In the genomic region with DNA sequence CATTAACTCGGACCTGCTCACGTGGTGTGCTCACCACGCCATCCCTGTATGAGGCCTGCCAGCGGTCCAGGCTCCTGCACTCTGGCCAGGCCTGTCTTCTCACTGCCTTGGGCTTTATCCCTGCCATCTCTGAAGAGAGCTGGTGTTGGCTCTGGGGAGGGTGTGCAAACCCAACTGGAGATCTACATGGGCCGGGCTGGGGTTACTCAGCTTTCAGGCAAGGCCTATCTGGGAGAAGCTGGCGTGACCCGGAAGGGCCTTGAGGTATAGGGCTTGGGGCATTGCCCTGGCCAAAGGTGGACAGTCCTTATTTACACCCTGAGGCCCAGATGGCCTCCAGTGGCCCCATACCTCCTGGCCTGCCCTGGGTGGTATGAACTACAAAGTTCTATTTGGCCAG, we compare ENCODE assay signal across 2 cellular contexts.
TF ChIP-seq lines count a peak whose summit lies in the region.

No MANE protein-coding gene starts in this region.

TF ChIP-seq in WTC11, 78 proteins besides CTCF, POLR2A, EP300 and RAD21:
- TF ChIP-seq, protein P1, sequence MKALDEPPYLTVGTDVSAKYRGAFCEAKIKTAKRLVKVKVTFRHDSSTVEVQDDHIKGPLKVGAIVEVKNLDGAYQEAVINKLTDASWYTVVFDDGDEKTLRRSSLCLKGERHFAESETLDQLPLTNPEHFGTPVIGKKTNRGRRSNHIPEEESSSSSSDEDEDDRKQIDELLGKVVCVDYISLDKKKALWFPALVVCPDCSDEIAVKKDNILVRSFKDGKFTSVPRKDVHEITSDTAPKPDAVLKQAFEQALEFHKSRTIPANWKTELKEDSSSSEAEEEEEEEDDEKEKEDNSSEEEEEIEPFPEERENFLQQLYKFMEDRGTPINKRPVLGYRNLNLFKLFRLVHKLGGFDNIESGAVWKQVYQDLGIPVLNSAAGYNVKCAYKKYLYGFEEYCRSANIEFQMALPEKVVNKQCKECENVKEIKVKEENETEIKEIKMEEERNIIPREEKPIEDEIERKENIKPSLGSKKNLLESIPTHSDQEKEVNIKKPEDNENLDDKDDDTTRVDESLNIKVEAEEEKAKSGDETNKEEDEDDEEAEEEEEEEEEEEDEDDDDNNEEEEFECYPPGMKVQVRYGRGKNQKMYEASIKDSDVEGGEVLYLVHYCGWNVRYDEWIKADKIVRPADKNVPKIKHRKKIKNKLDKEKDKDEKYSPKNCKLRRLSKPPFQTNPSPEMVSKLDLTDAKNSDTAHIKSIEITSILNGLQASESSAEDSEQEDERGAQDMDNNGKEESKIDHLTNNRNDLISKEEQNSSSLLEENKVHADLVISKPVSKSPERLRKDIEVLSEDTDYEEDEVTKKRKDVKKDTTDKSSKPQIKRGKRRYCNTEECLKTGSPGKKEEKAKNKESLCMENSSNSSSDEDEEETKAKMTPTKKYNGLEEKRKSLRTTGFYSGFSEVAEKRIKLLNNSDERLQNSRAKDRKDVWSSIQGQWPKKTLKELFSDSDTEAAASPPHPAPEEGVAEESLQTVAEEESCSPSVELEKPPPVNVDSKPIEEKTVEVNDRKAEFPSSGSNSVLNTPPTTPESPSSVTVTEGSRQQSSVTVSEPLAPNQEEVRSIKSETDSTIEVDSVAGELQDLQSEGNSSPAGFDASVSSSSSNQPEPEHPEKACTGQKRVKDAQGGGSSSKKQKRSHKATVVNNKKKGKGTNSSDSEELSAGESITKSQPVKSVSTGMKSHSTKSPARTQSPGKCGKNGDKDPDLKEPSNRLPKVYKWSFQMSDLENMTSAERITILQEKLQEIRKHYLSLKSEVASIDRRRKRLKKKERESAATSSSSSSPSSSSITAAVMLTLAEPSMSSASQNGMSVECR (CRISPR knock-in tag; IDR thresholded peaks at IDR 0.05; ENCODE audit: borderline replicate concordance), result no peak
- TF ChIP-seq JAZF1 (CRISPR knock-in tag; IDR thresholded peaks at IDR 0.05) (no peak), GABPB1 (CRISPR knock-in tag; IDR thresholded peaks at IDR 0.05) (no peak), CBFB (CRISPR knock-in tag; IDR thresholded peaks at IDR 0.05; ENCODE audit: low read depth) (no peak), RELA (CRISPR knock-in tag; IDR thresholded peaks at IDR 0.05; ENCODE audit: borderline replicate concordance) (no peak)

TF ChIP-seq in liver, 16 proteins besides CTCF, POLR2A, EP300 and RAD21 (continued from another document):
- TF ChIP-seq, protein P2, sequence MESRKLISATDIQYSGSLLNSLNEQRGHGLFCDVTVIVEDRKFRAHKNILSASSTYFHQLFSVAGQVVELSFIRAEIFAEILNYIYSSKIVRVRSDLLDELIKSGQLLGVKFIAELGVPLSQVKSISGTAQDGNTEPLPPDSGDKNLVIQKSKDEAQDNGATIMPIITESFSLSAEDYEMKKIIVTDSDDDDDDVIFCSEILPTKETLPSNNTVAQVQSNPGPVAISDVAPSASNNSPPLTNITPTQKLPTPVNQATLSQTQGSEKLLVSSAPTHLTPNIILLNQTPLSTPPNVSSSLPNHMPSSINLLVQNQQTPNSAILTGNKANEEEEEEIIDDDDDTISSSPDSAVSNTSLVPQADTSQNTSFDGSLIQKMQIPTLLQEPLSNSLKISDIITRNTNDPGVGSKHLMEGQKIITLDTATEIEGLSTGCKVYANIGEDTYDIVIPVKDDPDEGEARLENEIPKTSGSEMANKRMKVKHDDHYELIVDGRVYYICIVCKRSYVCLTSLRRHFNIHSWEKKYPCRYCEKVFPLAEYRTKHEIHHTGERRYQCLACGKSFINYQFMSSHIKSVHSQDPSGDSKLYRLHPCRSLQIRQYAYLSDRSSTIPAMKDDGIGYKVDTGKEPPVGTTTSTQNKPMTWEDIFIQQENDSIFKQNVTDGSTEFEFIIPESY (IDR thresholded peaks at IDR 0.05), result no peak
- TF ChIP-seq FOXA1 (IDR thresholded peaks at IDR 0.05) (peak; percentile 49), SP1 (IDR thresholded peaks at IDR 0.05) (peak; percentile 85), JUND (IDR thresholded peaks at IDR 0.05) (peak; percentile 24 to 34), EGR1 (IDR thresholded peaks at IDR 0.05; ENCODE audit: low read depth in 2 of 2) (no peak), HNF4A (conservative IDR thresholded peaks at IDR 0.05) (peak; percentile 82 to 93), YY1 (IDR thresholded peaks at IDR 0.05) (no peak), HNF4G (IDR thresholded peaks at IDR 0.05) (peak; percentile 62), GABPA (IDR thresholded peaks at IDR 0.05 in 1 of 2, conservative IDR thresholded peaks at IDR 0.05 in 1 of 2) (peak in 1 of 2 donors; percentile 31)
- TF ChIP-seq, protein P3, sequence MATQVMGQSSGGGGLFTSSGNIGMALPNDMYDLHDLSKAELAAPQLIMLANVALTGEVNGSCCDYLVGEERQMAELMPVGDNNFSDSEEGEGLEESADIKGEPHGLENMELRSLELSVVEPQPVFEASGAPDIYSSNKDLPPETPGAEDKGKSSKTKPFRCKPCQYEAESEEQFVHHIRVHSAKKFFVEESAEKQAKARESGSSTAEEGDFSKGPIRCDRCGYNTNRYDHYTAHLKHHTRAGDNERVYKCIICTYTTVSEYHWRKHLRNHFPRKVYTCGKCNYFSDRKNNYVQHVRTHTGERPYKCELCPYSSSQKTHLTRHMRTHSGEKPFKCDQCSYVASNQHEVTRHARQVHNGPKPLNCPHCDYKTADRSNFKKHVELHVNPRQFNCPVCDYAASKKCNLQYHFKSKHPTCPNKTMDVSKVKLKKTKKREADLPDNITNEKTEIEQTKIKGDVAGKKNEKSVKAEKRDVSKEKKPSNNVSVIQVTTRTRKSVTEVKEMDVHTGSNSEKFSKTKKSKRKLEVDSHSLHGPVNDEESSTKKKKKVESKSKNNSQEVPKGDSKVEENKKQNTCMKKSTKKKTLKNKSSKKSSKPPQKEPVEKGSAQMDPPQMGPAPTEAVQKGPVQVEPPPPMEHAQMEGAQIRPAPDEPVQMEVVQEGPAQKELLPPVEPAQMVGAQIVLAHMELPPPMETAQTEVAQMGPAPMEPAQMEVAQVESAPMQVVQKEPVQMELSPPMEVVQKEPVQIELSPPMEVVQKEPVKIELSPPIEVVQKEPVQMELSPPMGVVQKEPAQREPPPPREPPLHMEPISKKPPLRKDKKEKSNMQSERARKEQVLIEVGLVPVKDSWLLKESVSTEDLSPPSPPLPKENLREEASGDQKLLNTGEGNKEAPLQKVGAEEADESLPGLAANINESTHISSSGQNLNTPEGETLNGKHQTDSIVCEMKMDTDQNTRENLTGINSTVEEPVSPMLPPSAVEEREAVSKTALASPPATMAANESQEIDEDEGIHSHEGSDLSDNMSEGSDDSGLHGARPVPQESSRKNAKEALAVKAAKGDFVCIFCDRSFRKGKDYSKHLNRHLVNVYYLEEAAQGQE (IDR thresholded peaks at IDR 0.05), result no peak
